Comparison of ENCODE assay signal across 8 cellular contexts in the genomic region with DNA sequence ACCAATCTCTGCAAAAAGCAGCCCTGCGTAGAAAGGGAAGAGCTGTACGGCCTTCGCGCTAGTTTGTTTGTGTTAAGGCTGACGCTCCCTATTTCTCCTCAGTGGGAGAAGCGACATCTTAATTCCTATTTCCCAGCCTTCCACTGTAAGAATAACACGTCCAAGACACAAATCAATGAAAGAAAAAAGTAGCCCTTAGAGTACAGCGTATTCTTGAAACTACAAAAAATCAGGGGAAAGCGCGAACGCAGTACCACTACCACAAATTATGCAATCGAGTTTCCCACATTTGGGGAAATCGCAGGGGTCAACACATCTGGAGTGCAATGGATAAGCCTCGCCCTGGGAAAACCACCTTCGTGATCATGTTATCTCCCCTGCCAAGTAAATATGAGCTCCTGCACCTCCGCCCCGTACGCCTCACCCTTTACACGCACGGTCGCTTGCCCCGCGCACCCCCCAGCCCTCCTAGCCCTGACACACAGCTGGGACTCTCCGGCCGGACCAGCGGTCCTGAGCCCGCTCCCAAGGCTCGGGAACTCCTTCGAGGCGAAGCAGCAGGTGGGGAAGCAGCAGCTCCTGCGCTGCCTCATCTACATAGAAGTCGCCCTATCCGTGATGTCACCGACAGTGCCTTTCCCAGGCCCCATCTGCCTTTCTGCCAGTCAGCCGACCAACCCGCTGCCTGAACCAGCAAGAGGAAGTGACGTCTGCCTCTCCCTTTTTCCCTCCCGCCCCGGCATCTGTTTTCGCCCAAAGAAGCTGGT.
DNase-seq lines count a peak whose midpoint lies in the region; ATAC-seq and TF ChIP-seq lines count a peak whose summit lies in the region.

No MANE protein-coding gene starts in this region.

- peak; percentile 86 for ATAC-seq in GM21723 (IDR thresholded peaks at IDR 0.05; ENCODE audit: unreplicated experiment)

- no peaks in the 10 kb centered on the region for H3K36me3 ChIP-seq in kidney epithelial cell (ENCODE audit: control insufficient read depth, insufficient read depth, low read length)

- no peak for TF ChIP-seq CTCF in chondrocyte (IDR thresholded peaks at IDR 0.05)
- no peak for TF ChIP-seq CTCF in kidney epithelial cell (IDR thresholded peaks at IDR 0.05; ENCODE audit: insufficient read depth, low read length, poor library complexity, severe bottlenecking)

- H3K27me3 ChIP-seq in kidney epithelial cell (ENCODE audit: control insufficient read depth, insufficient read depth, low read length): no peaks in the 10 kb centered on the region

- peaks cover 6% of the 10 kb centered on the region for H3K4me1 Mint-ChIP-seq in chondrocyte (ENCODE audit: low read depth)

- peak overlapping the region; percentile 74 for H3K4me3 Mint-ChIP-seq in chondrocyte (ENCODE audit: unreplicated experiment)

- H3K36me3 Mint-ChIP-seq in chondrocyte (ENCODE audit: low read depth): no peaks in the 10 kb centered on the region

- peak overlapping the region; percentile 92 for H3K27ac Mint-ChIP-seq in chondrocyte (ENCODE audit: unreplicated experiment)

- peak overlapping the region; percentile 53 for H3K4me3 ChIP-seq in kidney epithelial cell (ENCODE audit: low read depth, low read length)

- peaks cover 4% of the 10 kb centered on the region for H3K9me3 Mint-ChIP-seq in chondrocyte (ENCODE audit: low read depth)

- no peaks in the 10 kb centered on the region for H3K27me3 Mint-ChIP-seq in chondrocyte (ENCODE audit: low read depth)

- DNase-seq in CMK (ENCODE audit: low read depth) (peak; percentile 78), NCI-H2171 (lab: John Stamatoyannopoulos, UW) (peak; percentile 25), chondrocyte (ENCODE audit: low spot score) (no peak), kidney epithelial cell (ENCODE audit: low read depth) (peak; percentile 87), NCI-H146 (lab: John Stamatoyannopoulos, UW) (no peak)
- peak; percentile 85 for DNase-seq in activated CD4-positive, alpha-beta T cell treated with anti-CD3 and anti-CD28 coated beads for 4 hours
- DNase-seq in stimulated activated CD4-positive, alpha-beta T cell treated with anti-CD3 and anti-CD28 coated beads, Interleukin-12 subunit alpha, Interleukin-12 subunit beta, amount 100 ng/mL, for 48 hours (ENCODE audit: low read depth in 2 of 3, low spot score in 1 of 3): peak; percentile 82 to 93 (median 85)

Comparison
In these comparisons a context has a peak if more than half of its experiments do, and no peak if none do; other contexts are left out.
1. DNase-seq: peak in CMK (single experiment), NCI-H2171 (single experiment), activated CD4-positive, alpha-beta T cell treated with anti-CD3 and anti-CD28 coated beads for 4 hours (2 of 2), kidney epithelial cell (single experiment) and stimulated activated CD4-positive, alpha-beta T cell treated with anti-CD3 and anti-CD28 coated beads, Interleukin-12 subunit alpha, Interleukin-12 subunit beta, amount 100 ng/mL, for 48 hours (3 of 3); none in chondrocyte (single experiment) and NCI-H146 (single experiment).